1 cellular context compared by ENCODE assay signal in genomic region chr6:27553123-27553904, GRCh38.
TF ChIP-seq lines count a peak whose summit lies in the region.

No MANE protein-coding gene starts in this region.

TF ChIP-seq in K562, 482 proteins besides CTCF, POLR2A, EP300 and RAD21 (continued from another document and continues in another):
- TF ChIP-seq ZNF655 (CRISPR knock-in tag; IDR thresholded peaks at IDR 0.05), result no peak
- TF ChIP-seq NFIX (CRISPR knock-in tag; IDR thresholded peaks at IDR 0.05; ENCODE audit: low read depth), result no peak
- TF ChIP-seq PREB (CRISPR knock-in tag; IDR thresholded peaks at IDR 0.05), result 0 out of 2 replicates have a peak, but pooled peaks have one; percentile 59
- TF ChIP-seq FOSL1 (tag; conservative IDR thresholded peaks at IDR 0.05), result peak; percentile 58
- TF ChIP-seq HDAC3 (IDR thresholded peaks at IDR 0.05; ENCODE audit: borderline replicate concordance, partially characterized antibody), result peak; percentile 63
- peak; percentile 74; the same call in 1 of the 2 replicates for TF ChIP-seq RNF2 (IDR thresholded peaks at IDR 0.05)
- TF ChIP-seq FOXJ3 (CRISPR knock-in tag; IDR thresholded peaks at IDR 0.05), result peak; percentile 80; the same call in 1 of the 2 replicates
- no peak for TF ChIP-seq EZH2 (IDR thresholded peaks at IDR 0.05; ENCODE audit: borderline replicate concordance, low read depth, low read length)
- TF ChIP-seq FIP1L1 (IDR thresholded peaks at IDR 0.05; ENCODE audit: low read depth, low read length, poor library complexity, severe bottlenecking), result no peak
- peak in 1 of 2 experiments; percentile 90; a peak in 1 of 3 replicates for TF ChIP-seq CBX3 (IDR thresholded peaks at IDR 0.05; ENCODE audit: borderline replicate concordance in 1 of 2, low read length in 2 of 2)
- no peak for TF ChIP-seq GMEB1 (CRISPR knock-in tag; IDR thresholded peaks at IDR 0.05)
- TF ChIP-seq NR2F6 (CRISPR knock-in tag; IDR thresholded peaks at IDR 0.05), result no peak
- TF ChIP-seq CEBPB (tag; IDR thresholded peaks at IDR 0.05), result peak; percentile 46; the same call in 1 of the 2 replicates
- TF ChIP-seq CREBBP (IDR thresholded peaks at IDR 0.05; ENCODE audit: low read depth, low read length), result no peak
- 0 out of 2 replicates have a peak, but pooled peaks have one; percentile 19 for TF ChIP-seq CEBPG (CRISPR knock-in tag; IDR thresholded peaks at IDR 0.05)
- TF ChIP-seq CEBPG (tag; conservative IDR thresholded peaks at IDR 0.05 in 1 of 2, IDR thresholded peaks at IDR 0.05 in 1 of 2), result peak in 1 of 2 experiments; percentile 54; a peak in 2 of 4 replicates
- no peak for TF ChIP-seq PTTG1 (tag; IDR thresholded peaks at IDR 0.05; ENCODE audit: low read depth)
- TF ChIP-seq CREB3 (tag; conservative IDR thresholded peaks at IDR 0.05; ENCODE audit: low read depth), result 0 out of 2 replicates have a peak, but pooled peaks have one; percentile 30
- no peak; the same call in none of the 2 replicates for TF ChIP-seq HNRNPUL1 (IDR thresholded peaks at IDR 0.05; ENCODE audit: low read length)
- TF ChIP-seq NR2C1 (IDR thresholded peaks at IDR 0.05), result no peak; the same call in 1 of the 2 replicates
- TF ChIP-seq NR2C1 (tag; IDR thresholded peaks at IDR 0.05), result 0 out of 2 replicates have a peak, but pooled peaks have one; percentile 34
- no peak for TF ChIP-seq ZFP91 (CRISPR knock-in tag; IDR thresholded peaks at IDR 0.05)
- peak; percentile 85 for TF ChIP-seq NUFIP1 (IDR thresholded peaks at IDR 0.05; ENCODE audit: partially characterized antibody)
- peak; percentile 84 for TF ChIP-seq ZNF263 (CRISPR knock-in tag; IDR thresholded peaks at IDR 0.05; ENCODE audit: borderline replicate concordance)
- peak; percentile 78 for TF ChIP-seq SP1 (CRISPR knock-in tag; IDR thresholded peaks at IDR 0.05)
- no peak for TF ChIP-seq SRSF7 (optimal IDR thresholded peaks at IDR 0.05; ENCODE audit: low read depth, low read length)
- TF ChIP-seq BCLAF1 (IDR thresholded peaks at IDR 0.05; ENCODE audit: borderline replicate concordance in 1 of 2, control insufficient read depth in 1 of 2, low read depth in 2 of 2, low read length in 1 of 2), result peak in 1 of 2 experiments; percentile 17; a peak in 1 of 4 replicates
- TF ChIP-seq FOXK2 (conservative IDR thresholded peaks at IDR 0.05 in 1 of 2, IDR thresholded peaks at IDR 0.05 in 1 of 2; ENCODE audit: low read depth in 2 of 2), result peak; percentile 96 to 97
- TF ChIP-seq FOXP4 (CRISPR knock-in tag; IDR thresholded peaks at IDR 0.05; ENCODE audit: borderline replicate concordance), result no peak
- no peak for TF ChIP-seq ZNF449 (CRISPR knock-in tag; IDR thresholded peaks at IDR 0.05)
- TF ChIP-seq TBP (optimal IDR thresholded peaks at IDR 0.05; ENCODE audit: low read depth, low read length), result peak; percentile 99
- no peak for TF ChIP-seq ZNF77 (CRISPR knock-in tag; IDR thresholded peaks at IDR 0.05)
- no peak for TF ChIP-seq NFE2 (IDR thresholded peaks at IDR 0.05; ENCODE audit: low read depth)
- TF ChIP-seq NR1H2 (CRISPR knock-in tag; IDR thresholded peaks at IDR 0.05), result 0 out of 2 replicates have a peak, but pooled peaks have one; percentile 34
- peak; percentile 81 to 83 for TF ChIP-seq NRF1 (conservative IDR thresholded peaks at IDR 0.05 in 1 of 2, IDR thresholded peaks at IDR 0.05 in 1 of 2)
- TF ChIP-seq NCOA6 (IDR thresholded peaks at IDR 0.05), result no peak
- TF ChIP-seq HINFP (tag; conservative IDR thresholded peaks at IDR 0.05; ENCODE audit: low read depth), result no peak
- TF ChIP-seq ATF7 (IDR thresholded peaks at IDR 0.05), result peak; percentile 98
- peak; percentile 44; the same call in 1 of the 2 replicates for TF ChIP-seq ZNF384 (IDR thresholded peaks at IDR 0.05; ENCODE audit: low read depth, low read length)
- no peak for TF ChIP-seq SAFB2 (IDR thresholded peaks at IDR 0.05; ENCODE audit: borderline replicate concordance, low read depth, low read length, severe bottlenecking)
- peak; percentile 35 for TF ChIP-seq E2F8 (IDR thresholded peaks at IDR 0.05; ENCODE audit: low read depth, partially characterized antibody)
- TF ChIP-seq DMBX1 (CRISPR knock-in tag; IDR thresholded peaks at IDR 0.05; ENCODE audit: borderline replicate concordance), result 0 out of 2 replicates have a peak, but pooled peaks have one; percentile 76
- TF ChIP-seq GABPB2 (CRISPR knock-in tag; conservative IDR thresholded peaks at IDR 0.05), result no peak
- TF ChIP-seq STAT5B (CRISPR knock-in tag; IDR thresholded peaks at IDR 0.05), result no peak
- no peak for TF ChIP-seq ZNF121 (CRISPR knock-in tag; conservative IDR thresholded peaks at IDR 0.05)
- TF ChIP-seq SMC3 (conservative IDR thresholded peaks at IDR 0.05; ENCODE audit: insufficient read depth, low read depth, low read length), result no peak
- TF ChIP-seq CREM (IDR thresholded peaks at IDR 0.05; ENCODE audit: low read depth), result peak; percentile 95
- peak; percentile 79; the same call in 1 of the 2 replicates for TF ChIP-seq MTA1 (IDR thresholded peaks at IDR 0.05; ENCODE audit: borderline replicate concordance)
